Comparison of ENCODE assay signal across 1 cellular context in genomic region chr5:156015137-156015536, GRCh38.
TF ChIP-seq lines count a peak whose summit lies in the region.

No MANE protein-coding gene starts in this region.

TF ChIP-seq in GM23338, 12 proteins besides CTCF, POLR2A, EP300 and RAD21 (continued from another document):
- TF ChIP-seq ZNF462 (CRISPR knock-in tag; IDR thresholded peaks at IDR 0.05): no peak
- no peak for TF ChIP-seq EZH2 (IDR thresholded peaks at IDR 0.05; ENCODE audit: low read depth, unreplicated experiment)
- no peak for TF ChIP-seq STAT1 (IDR thresholded peaks at IDR 0.05; ENCODE audit: unreplicated experiment)
- TF ChIP-seq ETS1 (IDR thresholded peaks at IDR 0.05): no peak
- TF ChIP-seq ZNF114 (CRISPR knock-in tag; IDR thresholded peaks at IDR 0.05): no peak
- no peak for TF ChIP-seq NANOG (IDR thresholded peaks at IDR 0.05; ENCODE audit: borderline replicate concordance)
- no peak for TF ChIP-seq ZNF331 (CRISPR knock-in tag; IDR thresholded peaks at IDR 0.05; ENCODE audit: low read depth)
- no peak for TF ChIP-seq REST (IDR thresholded peaks at IDR 0.05; ENCODE audit: unreplicated experiment)
